Comparison of ENCODE assay signal across 8 cellular contexts in genomic region chr10:35126062-35126529, GRCh38. TPM values are rescaled to one million over a fixed set of nuclear protein-coding genes. Genes with fewer than 3 reads are reported as not detected.
A peak's percentile ranks its signal among the peaks of the same experiment; 100 is the strongest.
DNase-seq lines count a peak whose midpoint lies in the region; ATAC-seq lines count a peak whose summit lies in the region.

No MANE protein-coding gene starts in this region.

- peaks cover 12% of the 10 kb centered on the region for H3K36me3 Mint-ChIP-seq in T-helper 2 cell treated with Interferon-gamma antibody and Interleukin-4, amounts not matched to agents 5 μg/mL and 100 μg/mL, for 36 hours (ENCODE audit: low read depth)
- H3K36me3 Mint-ChIP-seq in activated CD8-positive, alpha-beta T cell treated with anti-CD3 and anti-CD28 coated beads, Interleukin-2, amount 10 ng/mL, durations not matched to agents 7 days and 5 days (ENCODE audit: low read depth): peaks cover 15% of the 10 kb centered on the region

- POLR2A ChIA-PET in activated CD8-positive, alpha-beta T cell treated with anti-CD3 and anti-CD28 coated beads, Interleukin-2, amount 10 ng/mL, durations not matched to agents 7 days and 5 days (lab: Charles Lee): interaction anchor here (0.6 to 6.5 kb wide), 25 partner anchors 9 to 227 kb away, joined by 3 to 201 read pairs (median 4); partner anchors contain the start of gene CUL2

- H3K27me3 ChIP-seq in iPS-18a (ENCODE audit: control insufficient read depth, insufficient read depth, low read length) (no peaks in the 10 kb centered on the region), subcutaneous abdominal adipose tissue (ENCODE audit: control insufficient read depth in 5 of 5, insufficient read depth in 4 of 5, low read length in 5 of 5) (no peaks in the 10 kb centered on the region)

- CTCF ChIA-PET in activated CD8-positive, alpha-beta T cell treated with anti-CD3 and anti-CD28 coated beads, Interleukin-2, amount 10 ng/mL, durations not matched to agents 7 days and 5 days (lab: Charles Lee): interaction anchor here (0.6 to 20.9 kb wide), 25 partner anchors 8 to 226 kb away, joined by 3 to 346 read pairs (median 5); no protein-coding TSS in a partner anchor

- DNase-seq in T-helper 2 cell treated with Interferon-gamma antibody and Interleukin-4, amounts not matched to agents 5 μg/mL and 100 μg/mL, for 36 hours (ENCODE audit: low spot score): no peak
- DNase-seq in T-helper 2 cell (no peak), 8988T (no peak)
- DNase-seq in activated CD8-positive, alpha-beta T cell treated with anti-CD3 and anti-CD28 coated beads, Interleukin-2, amount 10 ng/mL, durations not matched to agents 7 days and 5 days: no peak

- no peaks in the 10 kb centered on the region for H3K9me3 Mint-ChIP-seq in T-helper 2 cell treated with Interferon-gamma antibody and Interleukin-4, amounts not matched to agents 5 μg/mL and 100 μg/mL, for 36 hours
- no peaks in the 10 kb centered on the region for H3K9me3 Mint-ChIP-seq in activated CD8-positive, alpha-beta T cell treated with anti-CD3 and anti-CD28 coated beads, Interleukin-2, amount 10 ng/mL, durations not matched to agents 7 days and 5 days (ENCODE audit: insufficient read depth)

- peak overlapping the region; percentile 77 for H3K27ac ChIP-seq in iPS-18a (ENCODE audit: low read length)
- H3K27ac ChIP-seq in subcutaneous abdominal adipose tissue (ENCODE audit: low read depth, low read length): peak overlapping the region; percentile 99

- H3K36me3 ChIP-seq in iPS-18a (ENCODE audit: control insufficient read depth, low read depth, low read length): no peaks in the 10 kb centered on the region
- no peaks in the 10 kb centered on the region for H3K36me3 ChIP-seq in subcutaneous abdominal adipose tissue (ENCODE audit: control insufficient read depth in 5 of 5, insufficient read depth in 5 of 5, low read length in 5 of 5)

- H3K4me3 ChIP-seq in iPS-18a (ENCODE audit: low read length) (peak overlapping the region; percentile 62), subcutaneous abdominal adipose tissue (ENCODE audit: low read depth in 1 of 5, low read length in 5 of 5) (peak overlapping the region; percentile 55 to 77 (median 70))

- H3K27me3 Mint-ChIP-seq in T-helper 2 cell treated with Interferon-gamma antibody and Interleukin-4, amounts not matched to agents 5 μg/mL and 100 μg/mL, for 36 hours (ENCODE audit: low read depth): no peaks in the 10 kb centered on the region
- H3K27me3 Mint-ChIP-seq in activated CD8-positive, alpha-beta T cell treated with anti-CD3 and anti-CD28 coated beads, Interleukin-2, amount 10 ng/mL, durations not matched to agents 7 days and 5 days (ENCODE audit: low read depth): no peaks in the 10 kb centered on the region

- peak overlapping the region; percentile 51 for H3K9ac ChIP-seq in iPS-18a (ENCODE audit: low read length)
- peak overlapping the region; percentile 55 to 77 (median 64) for H3K9ac ChIP-seq in subcutaneous abdominal adipose tissue (ENCODE audit: low read length in 5 of 5)

- H3K27ac Mint-ChIP-seq in T-helper 2 cell treated with Interferon-gamma antibody and Interleukin-4, amounts not matched to agents 5 μg/mL and 100 μg/mL, for 36 hours: peak overlapping the region; percentile 89
- H3K27ac Mint-ChIP-seq in activated CD8-positive, alpha-beta T cell treated with anti-CD3 and anti-CD28 coated beads, Interleukin-2, amount 10 ng/mL, durations not matched to agents 7 days and 5 days: peak overlapping the region; percentile 93

- H3K9me3 ChIP-seq in iPS-18a (ENCODE audit: control insufficient read depth, low read depth, low read length): no peaks in the 10 kb centered on the region
- H3K9me3 ChIP-seq in subcutaneous abdominal adipose tissue (ENCODE audit: control insufficient read depth in 5 of 5, low read length in 5 of 5): no peaks in the 10 kb centered on the region

- H3K4me1 ChIP-seq in iPS-18a (ENCODE audit: control insufficient read depth, low read depth, low read length) (no peaks in the 10 kb centered on the region), subcutaneous abdominal adipose tissue (ENCODE audit: control insufficient read depth in 5 of 5, insufficient read depth in 5 of 5, low read length in 5 of 5) (peaks cover 2 to 19% (median 15%) of the 10 kb centered on the region in 5 donors)

- H3K4me3 Mint-ChIP-seq in T-helper 2 cell treated with Interferon-gamma antibody and Interleukin-4, amounts not matched to agents 5 μg/mL and 100 μg/mL, for 36 hours: peak overlapping the region; percentile 91
- H3K4me3 Mint-ChIP-seq in activated CD8-positive, alpha-beta T cell treated with anti-CD3 and anti-CD28 coated beads, Interleukin-2, amount 10 ng/mL, durations not matched to agents 7 days and 5 days: peak overlapping the region; percentile 86

- H3K4me1 Mint-ChIP-seq in T-helper 2 cell treated with Interferon-gamma antibody and Interleukin-4, amounts not matched to agents 5 μg/mL and 100 μg/mL, for 36 hours (ENCODE audit: low read depth): peaks cover 38% of the 10 kb centered on the region
- H3K4me1 Mint-ChIP-seq in activated CD8-positive, alpha-beta T cell treated with anti-CD3 and anti-CD28 coated beads, Interleukin-2, amount 10 ng/mL, durations not matched to agents 7 days and 5 days (ENCODE audit: low read depth): peaks cover 48% of the 10 kb centered on the region

- ATAC-seq in activated CD8-positive, alpha-beta T cell treated with anti-CD3 and anti-CD28 coated beads, Interleukin-2, amount 10 ng/mL, durations not matched to agents 7 days and 5 days: no peak
- ATAC-seq in GM19455 (IDR thresholded peaks at IDR 0.05; ENCODE audit: unreplicated experiment): no peak
- no peak for ATAC-seq in HG02973 (IDR thresholded peaks at IDR 0.05; ENCODE audit: unreplicated experiment)

RNA-seq across cellular contexts. Expression of gene CREM, which starts 0.6 kb away (rescaled TPM):
- 10 to 100 TPM; 78.3 to 84.1 TPM for total RNA-seq in activated CD8-positive, alpha-beta T cell treated with anti-CD3 and anti-CD28 coated beads, Interleukin-2, amount 10 ng/mL, durations not matched to agents 7 days and 5 days

RNA-seq across cellular contexts. Expression of gene CUL2, which starts 36.0 kb away (rescaled TPM):
- 10 to 100 TPM; 33.8 to 38.7 TPM for total RNA-seq in activated CD8-positive, alpha-beta T cell treated with anti-CD3 and anti-CD28 coated beads, Interleukin-2, amount 10 ng/mL, durations not matched to agents 7 days and 5 days
